8 cellular contexts compared by ENCODE assay signal in the genomic region with DNA sequence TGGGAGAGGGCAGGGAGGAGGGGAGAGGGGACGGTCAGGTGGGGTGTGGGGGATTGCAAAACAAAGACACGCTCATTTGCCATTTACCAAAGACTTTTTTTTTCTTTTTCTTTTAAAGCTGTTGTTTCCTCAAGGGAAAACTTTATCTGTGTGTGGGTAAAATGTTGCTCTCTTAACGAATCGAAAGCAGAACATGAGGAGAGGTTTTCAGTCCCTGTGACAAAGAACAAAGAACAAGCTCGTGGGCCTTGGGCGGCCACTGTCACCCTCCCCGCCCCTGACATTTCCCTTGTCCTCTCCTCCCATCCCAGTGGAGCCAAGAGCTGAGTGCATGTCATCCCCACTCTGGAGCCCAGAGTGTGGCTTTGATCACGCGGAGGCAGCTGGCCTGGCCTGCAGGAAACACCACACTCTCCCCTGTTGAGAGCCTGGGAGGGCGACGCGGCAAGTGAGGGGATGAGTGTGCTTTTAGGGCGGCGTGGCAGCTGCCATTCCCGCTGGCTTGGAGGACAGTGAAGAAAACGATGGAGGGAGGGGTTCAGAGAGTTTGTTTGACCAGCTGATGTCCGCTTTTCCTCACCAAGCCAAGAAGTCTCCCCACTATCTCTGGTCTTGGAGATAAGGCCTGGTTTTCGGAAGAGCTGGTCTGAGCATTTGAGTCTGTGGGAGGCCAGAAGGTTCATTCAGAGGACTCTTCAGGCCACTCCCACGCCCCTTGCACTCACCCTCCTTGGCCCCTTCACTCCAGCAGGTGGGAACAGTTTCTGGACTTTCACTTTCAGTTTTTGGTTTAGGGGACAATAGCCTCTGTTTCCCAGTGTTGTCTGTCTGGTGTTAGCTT. TPM values are rescaled to one million over a fixed set of nuclear protein-coding genes. Genes with fewer than 3 reads are reported as not detected.
A peak's percentile ranks its signal among the peaks of the same experiment; 100 is the strongest.
DNase-seq lines count a peak whose midpoint lies in the region; ATAC-seq lines count a peak whose summit lies in the region.

No MANE protein-coding gene starts in this region.

- H3K36me3 Mint-ChIP-seq in activated CD8-positive, alpha-beta T cell treated with anti-CD3 and anti-CD28 coated beads, Interleukin-2, amount 10 ng/mL, durations not matched to agents 7 days and 5 days (ENCODE audit: low read depth): peaks cover 91% of the 10 kb centered on the region

- H3K4me1 Mint-ChIP-seq in activated CD8-positive, alpha-beta T cell treated with anti-CD3 and anti-CD28 coated beads, Interleukin-2, amount 10 ng/mL, durations not matched to agents 7 days and 5 days (ENCODE audit: low read depth): peaks cover 100% of the 10 kb centered on the region

- CTCF ChIA-PET in activated CD8-positive, alpha-beta T cell treated with anti-CD3 and anti-CD28 coated beads, Interleukin-2, amount 10 ng/mL, durations not matched to agents 7 days and 5 days (lab: Charles Lee): interaction anchor here (0.8 to 26.8 kb wide), 9 partner anchors 1 to 196 kb away, joined by 3 to 618 read pairs (median 6); a partner anchor contains a TSS

- POLR2A ChIA-PET in activated CD8-positive, alpha-beta T cell treated with anti-CD3 and anti-CD28 coated beads, Interleukin-2, amount 10 ng/mL, durations not matched to agents 7 days and 5 days (lab: Charles Lee): interaction anchor here (0.6 to 20.0 kb wide), 15 partner anchors 8 to 1823 kb away, joined by 3 to 454 read pairs (median 3); a partner anchor contains a TSS

- no peaks in the 10 kb centered on the region for H3K9me3 Mint-ChIP-seq in activated CD8-positive, alpha-beta T cell treated with anti-CD3 and anti-CD28 coated beads, Interleukin-2, amount 10 ng/mL, durations not matched to agents 7 days and 5 days (ENCODE audit: insufficient read depth)

- no peaks in the 10 kb centered on the region for H3K27me3 Mint-ChIP-seq in activated CD8-positive, alpha-beta T cell treated with anti-CD3 and anti-CD28 coated beads, Interleukin-2, amount 10 ng/mL, durations not matched to agents 7 days and 5 days (ENCODE audit: low read depth)

- H3K27ac Mint-ChIP-seq in activated CD8-positive, alpha-beta T cell treated with anti-CD3 and anti-CD28 coated beads, Interleukin-2, amount 10 ng/mL, durations not matched to agents 7 days and 5 days: peak overlapping the region; percentile 93

- peak overlapping the region; percentile 65 for H3K4me3 Mint-ChIP-seq in activated CD8-positive, alpha-beta T cell treated with anti-CD3 and anti-CD28 coated beads, Interleukin-2, amount 10 ng/mL, durations not matched to agents 7 days and 5 days

- peak; percentile 64 for DNase-seq in activated effector memory CD4-positive, alpha-beta T cell treated with anti-CD3 and anti-CD28 coated beads, Interleukin-2, amount 50 U/mL, for 16 hours
- DNase-seq in activated effector memory CD4-positive, alpha-beta T cell treated with Interleukin-2 at 50 U/mL for 16 hours: no peak
- peak; percentile 31 for DNase-seq in activated CD8-positive, alpha-beta T cell treated with anti-CD3 and anti-CD28 coated beads, Interleukin-2, amount 10 ng/mL, durations not matched to agents 7 days and 5 days
- peak; percentile 91 for DNase-seq in globus pallidus (ENCODE audit: low spot score)
- DNase-seq in pons (ENCODE audit: low spot score): peak; percentile 92
- no peak for DNase-seq in iPS-NIHi11 (ENCODE audit: low spot score)

- ATAC-seq in activated CD8-positive, alpha-beta T cell treated with anti-CD3 and anti-CD28 coated beads, Interleukin-2, amount 10 ng/mL, durations not matched to agents 7 days and 5 days: peak; percentile 54
- ATAC-seq in GM18861 (IDR thresholded peaks at IDR 0.05; ENCODE audit: unreplicated experiment) (no peak), GM18502 (IDR thresholded peaks at IDR 0.05; ENCODE audit: poor library complexity, unreplicated experiment) (no peak)

RNA-seq across cellular contexts. Expression of a gene that starts 11.4 kb away (rescaled TPM):
- 100 to 1,000 TPM; 171 to 173 TPM for total RNA-seq in activated CD8-positive, alpha-beta T cell treated with anti-CD3 and anti-CD28 coated beads, Interleukin-2, amount 10 ng/mL, durations not matched to agents 7 days and 5 days

RNA-seq across cellular contexts. Expression of a gene that starts 52.5 kb away (rescaled TPM):
- total RNA-seq in activated CD8-positive, alpha-beta T cell treated with anti-CD3 and anti-CD28 coated beads, Interleukin-2, amount 10 ng/mL, durations not matched to agents 7 days and 5 days: 1 to 10 TPM; 8.4 to 9.0 TPM

Comparison
In these comparisons a context has a peak if more than half of its experiments do, and no peak if none do; other contexts are left out.
1. DNase-seq: peak in activated effector memory CD4-positive, alpha-beta T cell treated with anti-CD3 and anti-CD28 coated beads, Interleukin-2, amount 50 U/mL, for 16 hours (single experiment), activated CD8-positive, alpha-beta T cell treated with anti-CD3 and anti-CD28 coated beads, Interleukin-2, amount 10 ng/mL, durations not matched to agents 7 days and 5 days (single experiment), globus pallidus (single experiment) and pons (single experiment); none in activated effector memory CD4-positive, alpha-beta T cell treated with Interleukin-2 at 50 U/mL for 16 hours (single experiment) and iPS-NIHi11 (single experiment).